8 cellular contexts compared by ENCODE assay signal in the genomic region with DNA sequence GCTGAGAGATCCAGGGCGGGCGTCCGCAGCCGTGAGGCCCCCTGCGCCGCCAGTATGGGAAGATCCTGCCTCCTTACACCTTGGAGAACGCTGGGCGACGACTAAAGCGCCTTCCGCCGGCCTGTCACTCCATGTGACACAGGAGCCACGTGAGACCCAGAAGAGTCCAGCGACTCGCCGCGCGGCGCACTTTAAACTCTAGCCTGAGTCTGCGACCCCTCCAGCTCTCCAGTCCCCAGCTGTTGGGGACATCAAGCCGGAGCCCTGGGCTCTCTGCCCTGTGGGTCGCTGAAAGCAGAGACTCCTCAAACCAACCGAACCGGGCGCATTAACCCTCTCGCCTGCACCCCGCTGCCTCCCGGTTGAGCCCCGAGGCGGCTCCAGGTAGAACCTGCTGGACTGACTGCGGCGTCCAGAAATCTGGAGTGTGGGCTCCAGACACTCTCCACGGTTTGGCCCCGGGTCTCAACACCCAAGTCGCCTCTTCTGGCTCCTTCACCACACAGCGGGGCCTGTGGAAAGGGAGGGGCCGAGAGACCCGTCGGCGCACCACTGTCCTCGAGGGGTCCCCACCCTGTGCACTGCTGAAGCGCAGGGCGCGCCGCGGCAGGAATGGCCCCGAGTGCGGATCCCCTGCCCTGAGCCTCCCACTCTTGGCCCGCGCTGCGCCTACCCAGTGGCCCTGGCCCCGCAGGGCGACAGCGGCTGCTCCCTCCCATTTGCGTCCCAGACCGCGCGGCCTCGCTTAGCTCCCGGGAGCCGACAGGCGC. TPM values are rescaled to one million over a fixed set of nuclear protein-coding genes. Genes with fewer than 3 reads are reported as not detected.
DNase-seq lines count a peak whose midpoint lies in the region; ATAC-seq and TF ChIP-seq lines count a peak whose summit lies in the region.

No MANE protein-coding gene starts in this region.

- in situ Hi-C loops in GM23248 (cut with MboI), result loop anchor here (25.0 kb wide), 2 partner anchors 750 to 975 kb away; no protein-coding TSS in a partner anchor

- H3K36me3 ChIP-seq in GM23248 (ENCODE audit: low read depth) (no peaks in the 10 kb centered on the region), spleen (no peaks in the 10 kb centered on the region)

- H3K79me2 ChIP-seq in GM23248 (ENCODE audit: insufficient read depth), result no peaks in the 10 kb centered on the region

- no peaks in the 10 kb centered on the region for H3K4me1 ChIP-seq in GM23248 (ENCODE audit: insufficient read depth)
- peaks cover 18 to 66% (median 37%) of the 10 kb centered on the region in 6 donors for H3K4me1 ChIP-seq in spleen

- H3K9me3 ChIP-seq in GM23248 (ENCODE audit: low read depth) (no peaks in the 10 kb centered on the region), iPS-18c (ENCODE audit: control insufficient read depth, insufficient read depth, low read length) (peaks cover 2% of the 10 kb centered on the region), spleen (no peaks in the 10 kb centered on the region)

- ATAC-seq in HG03460 (IDR thresholded peaks at IDR 0.05; ENCODE audit: unreplicated experiment), result no peak
- no peak for ATAC-seq in GM21390 (IDR thresholded peaks at IDR 0.05; ENCODE audit: unreplicated experiment)
- ATAC-seq in HG03442 (IDR thresholded peaks at IDR 0.05; ENCODE audit: unreplicated experiment), result no peak

- TF ChIP-seq POLR2A in spleen (IDR thresholded peaks at IDR 0.05), result no peak

- H3K27ac ChIP-seq in GM23248, result no peak overlapping the region
- H3K27ac ChIP-seq in spleen, result peak overlapping the region in 1 of 8 donors; percentile 87

- peaks cover 44% of the 10 kb centered on the region for H3K4me1 Mint-ChIP-seq in activated naive CD4-positive, alpha-beta T cell treated with anti-CD3 and anti-CD28 coated beads, Interleukin-2, amount 10 ng/mL, durations not matched to agents 7 days and 5 days

- peaks cover 6% of the 10 kb centered on the region for H3K36me3 Mint-ChIP-seq in activated naive CD4-positive, alpha-beta T cell treated with anti-CD3 and anti-CD28 coated beads, Interleukin-2, amount 10 ng/mL, durations not matched to agents 7 days and 5 days

- H3K4me3 Mint-ChIP-seq in activated naive CD4-positive, alpha-beta T cell treated with anti-CD3 and anti-CD28 coated beads, Interleukin-2, amount 10 ng/mL, durations not matched to agents 7 days and 5 days, result peak overlapping the region; percentile 90

- H3K9me2 ChIP-seq in GM23248 (ENCODE audit: insufficient read depth), result no peaks in the 10 kb centered on the region

- H4K20me1 ChIP-seq in GM23248 (ENCODE audit: insufficient read depth), result no peaks in the 10 kb centered on the region

- DNase-seq in GM23248 (peak; percentile 20), spleen (peak; percentile 84), HuH-7 (ENCODE audit: low spot score) (no peak)
- peak; percentile 40 for DNase-seq in activated naive CD4-positive, alpha-beta T cell treated with anti-CD3 and anti-CD28 coated beads, Interleukin-2, amount 10 ng/mL, durations not matched to agents 7 days and 5 days

- TF ChIP-seq CTCF in spleen (IDR thresholded peaks at IDR 0.05 in 8 of 11, conservative IDR thresholded peaks at IDR 0.05 in 3 of 11), result no peak

- WGBS in GM23248 (ENCODE audit: low coverage in 1 of 2, low lambda C conversion rate in 2 of 2, missing lambda C conversion rate in 2 of 2), 2 experiments, result 9 to 11% methylated on average over 56 to 61 of the region's 62 CpGs
- 7 to 21% (median 8%) methylated on average over 21 to 62 of the region's 62 CpGs for WGBS in spleen, 5 donors

- no peak overlapping the region for H3K27ac Mint-ChIP-seq in activated naive CD4-positive, alpha-beta T cell treated with anti-CD3 and anti-CD28 coated beads, Interleukin-2, amount 10 ng/mL, durations not matched to agents 7 days and 5 days

- no peak overlapping the region for H3K9ac ChIP-seq in GM23248

- intact Hi-C loops in spleen (cut with DNase I; ENCODE audit: low total_unique reads), result loop anchor here (10.0 kb wide), 3 partner anchors 288 to 748 kb away; no protein-coding TSS in a partner anchor

- H2AFZ ChIP-seq in GM23248, result no peak overlapping the region

- no peak overlapping the region for H3K4me3 ChIP-seq in GM23248
- H3K4me3 ChIP-seq in iPS-18c (ENCODE audit: insufficient read depth, low read depth, low read length), result peak overlapping the region; percentile 72
- H3K4me3 ChIP-seq in spleen, result peak overlapping the region; percentile 14 to 94 (median 82)

- H3F3A ChIP-seq in GM23248 (ENCODE audit: insufficient read depth), result no peaks in the 10 kb centered on the region

- CTCF ChIA-PET in activated naive CD4-positive, alpha-beta T cell treated with anti-CD3 and anti-CD28 coated beads, Interleukin-2, amount 10 ng/mL, durations not matched to agents 7 days and 5 days (lab: Charles Lee), result interaction anchor here (1.0 to 6.2 kb wide), 3 partner anchors 80 to 492 kb away, joined by 3 to 56 read pairs (median 17); no protein-coding TSS in a partner anchor

- no peaks in the 10 kb centered on the region for H3K9me3 Mint-ChIP-seq in activated naive CD4-positive, alpha-beta T cell treated with anti-CD3 and anti-CD28 coated beads, Interleukin-2, amount 10 ng/mL, durations not matched to agents 7 days and 5 days

- peaks cover 52% of the 10 kb centered on the region for H3K27me3 ChIP-seq in GM23248 (replicated peaks; ENCODE audit: insufficient read depth)
- peaks cover 0 to 49% (median 20%) of the 10 kb centered on the region in 7 donors for H3K27me3 ChIP-seq in spleen (replicated peaks in 1 of 7)

- no peak overlapping the region for H3K4me2 ChIP-seq in GM23248 (ENCODE audit: unreplicated experiment)

- peaks cover 31% of the 10 kb centered on the region for H3K27me3 Mint-ChIP-seq in activated naive CD4-positive, alpha-beta T cell treated with anti-CD3 and anti-CD28 coated beads, Interleukin-2, amount 10 ng/mL, durations not matched to agents 7 days and 5 days

RNA-seq across cellular contexts. Expression of a gene that starts 1.8 kb away (rescaled TPM):
- total RNA-seq in GM23248 (2014; rRNA removed; shearing (Covaris generic)), result 0.13 and 0.22 TPM in 2 replicates
- 0.06 TPM in 1 of 2 replicates, not detected in the other for polyA plus RNA-seq in GM23248 (2016; fragmentation: Nextera tagmentation; extraction: Ambion mirVana)
- total RNA-seq in spleen, result 10 to 100 TPM; 28.4 to 47.7 (median 38.8) TPM
- polyA plus RNA-seq in spleen, result 1 to 10 TPM; 4.4 to 6.2 (median 6.0) TPM

Comparison
In these comparisons a context has a peak if more than half of its experiments do, and no peak if none do; other contexts are left out.
1. RNA of a gene that starts 1.8 kb away (total RNA-seq): 28.4 to 47.7 TPM in spleen; 0.13 to 0.22 TPM in GM23248; every median in the first group is over 10 times any median in the second.